Comparison of ENCODE assay signal across 7 cellular contexts in the genomic region with DNA sequence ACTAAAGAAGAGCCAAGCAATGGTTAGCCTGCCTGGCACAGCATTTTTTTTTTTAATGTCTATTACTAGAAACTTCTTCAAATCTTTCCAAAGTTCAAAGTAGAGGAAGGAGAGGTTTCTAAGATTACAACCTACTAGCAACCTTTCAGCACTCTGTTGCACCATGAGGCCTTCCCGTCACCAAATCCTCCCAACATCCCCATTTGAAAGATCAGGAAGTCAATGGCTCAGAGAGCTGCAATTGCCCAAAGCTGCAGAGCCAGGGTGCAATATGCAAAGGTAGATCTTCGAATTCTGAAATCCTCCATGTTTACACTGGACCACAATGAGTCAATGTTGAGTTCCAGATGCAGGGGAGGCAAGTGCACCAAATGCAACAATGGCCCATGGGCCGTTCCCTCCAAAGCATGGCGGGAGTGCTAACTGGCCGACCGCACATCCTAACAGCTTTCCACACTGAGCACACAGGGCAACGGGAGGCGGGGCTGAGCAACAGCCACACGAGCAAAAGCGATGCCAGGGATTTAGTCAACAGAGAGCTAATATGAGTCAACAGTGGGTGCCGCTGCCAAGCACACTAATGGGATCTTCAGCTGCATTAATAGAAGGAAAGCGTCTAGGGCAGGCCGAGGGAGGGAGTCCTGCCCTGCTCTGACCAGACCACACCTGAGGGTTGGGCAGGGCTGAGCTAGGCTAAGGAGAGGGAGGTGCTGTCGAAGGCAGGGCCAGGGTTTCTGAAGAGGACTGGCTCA. TPM values are rescaled to one million over a fixed set of nuclear protein-coding genes. Genes with fewer than 3 reads are reported as not detected.
DNase-seq lines count a peak whose midpoint lies in the region; ATAC-seq and TF ChIP-seq lines count a peak whose summit lies in the region.

No MANE protein-coding gene starts in this region.

- H3K9me3 ChIP-seq in testis = no peaks in the 10 kb centered on the region

- TF ChIP-seq POLR2A in testis (IDR thresholded peaks at IDR 0.05) = no peak

- 89 to 90% methylated on average over 9 to 14 of the region's 14 CpGs for WGBS in testis, 2 donors

- no peak overlapping the region for H3K4me3 ChIP-seq in testis

- ATAC-seq in left cardiac atrium = peak; percentile 74 to 89
- ATAC-seq in HG02852 (IDR thresholded peaks at IDR 0.05; ENCODE audit: unreplicated experiment) = no peak
- no peak for ATAC-seq in HG03280 (IDR thresholded peaks at IDR 0.05; ENCODE audit: unreplicated experiment)

- DNase-seq in MV-4-11 (lab: John Stamatoyannopoulos, UW) (peak; percentile 58), SHP77 (lab: John Stamatoyannopoulos, UW) (peak; percentile 87 to 93), left cardiac atrium (peak; percentile 85), testis (peak; percentile 35), SKM-1 treated with dmso at 0.1 percent for 144 hours (lab: John Stamatoyannopoulos, UW; ENCODE audit: unreplicated experiment) (no peak)

- H3K27me3 ChIP-seq in testis = no peaks in the 10 kb centered on the region

- no peaks in the 10 kb centered on the region for H3K36me3 ChIP-seq in testis (ENCODE audit: low read depth, missing control alignments)

- intact Hi-C loops in left cardiac atrium (cut with DNase I) = loop anchor here in 1 of 2 donors (2.0 kb wide), 1 partner anchor 71 kb away; no protein-coding TSS in a partner anchor
- intact Hi-C loops in testis (cut with DNase I; ENCODE audit: low total_unique reads) = no loop called here

- H3K27ac ChIP-seq in testis = no peak overlapping the region

- H3K4me1 ChIP-seq in testis = no peaks in the 10 kb centered on the region

- no peak for TF ChIP-seq CTCF in testis (IDR thresholded peaks at IDR 0.05)

RNA-seq across cellular contexts. Expression of gene EPB41L4B, which starts 4.8 kb away (rescaled TPM):
- total RNA-seq in left cardiac atrium = 10 to 100 TPM; 19.4 to 21.6 TPM
- 10 to 100 TPM; 14.3 to 14.5 TPM for total RNA-seq in testis
- 10.9 TPM for polyA plus RNA-seq in testis (ENCODE audit: insufficient read depth, low read depth, low replicate concordance)

Comparison
In these comparisons a context has a peak if more than half of its experiments do, and no peak if none do; other contexts are left out.
1. ATAC-seq: peak in left cardiac atrium (2 of 2); none in HG02852 (single experiment) and HG03280 (single experiment).